In genomic region chr9:98234231-98234825, GRCh38 we compare ENCODE assay signal across 19 cellular contexts. TPM values are rescaled to one million over a fixed set of nuclear protein-coding genes. Genes with fewer than 3 reads are reported as not detected.
DNase-seq lines count a peak whose midpoint lies in the region; ATAC-seq and TF ChIP-seq lines count a peak whose summit lies in the region.
"Had no signal": no experiment of that assay in that cellular context is flagged by ENCODE, and none has a peak within 500 bp of the region (broad histone marks: within the 10 kb centered on the region; RNA-seq: fewer than 3 reads in every experiment).

No MANE protein-coding gene starts in this region.

- H3K4me2 ChIP-seq in mammary epithelial cell (ENCODE audit: insufficient read depth, low read depth, low read length) (no peak overlapping the region), SK-N-SH (no peak overlapping the region)

- H3K27ac Mint-ChIP-seq in MCF 10A (ENCODE audit: low read depth, unreplicated experiment): peak overlapping the region; percentile 89
- H3K27ac Mint-ChIP-seq: activated CD8-positive, alpha-beta T cell treated with anti-CD3 and anti-CD28 coated beads for 36 hours; effector memory CD8-positive, alpha-beta T cell had no signal

- H3F3A ChIP-seq in SK-N-SH (replicated peaks; ENCODE audit: insufficient read depth): peaks cover 9% of the 10 kb centered on the region

- H3K9me3 Mint-ChIP-seq in MCF 10A (ENCODE audit: unreplicated experiment): no peaks in the 10 kb centered on the region
- H3K9me3 Mint-ChIP-seq: activated CD8-positive, alpha-beta T cell treated with anti-CD3 and anti-CD28 coated beads for 36 hours; effector memory CD8-positive, alpha-beta T cell had no signal

- no peaks in the 10 kb centered on the region for H3K27me3 ChIP-seq in mammary epithelial cell (ENCODE audit: insufficient read depth, low read length)
- H3K27me3 ChIP-seq in WERI-Rb-1 (ENCODE audit: insufficient read depth, low read depth, severe bottlenecking): no peaks in the 10 kb centered on the region
- H3K27me3 ChIP-seq in upper lobe of right lung: no peaks in the 10 kb centered on the region
- no peaks in the 10 kb centered on the region for H3K27me3 ChIP-seq in SK-N-SH (ENCODE audit: insufficient read depth)

- CTCF ChIA-PET in MCF 10A (lab: Yijun Ruan, JAX) (interaction anchor here (0.6 to 1.4 kb wide), 8 partner anchors 11 to 483 kb away, joined by 3 to 7 read pairs (median 3); no protein-coding TSS in a partner anchor), mammary epithelial cell (lab: Charles Lee; ENCODE audit: low non-redundant PET) (no interaction called here), SK-N-SH (lab: Yijun Ruan, JAX) (interaction anchor here (0.6 to 2.8 kb wide), 7 partner anchors 18 to 115 kb away, joined by 3 to 10 read pairs (median 4); partner anchors contain the start of genes TBC1D2 and TRIM14)

- H2AFZ ChIP-seq in mammary epithelial cell (ENCODE audit: low read depth, low read length): no peak overlapping the region
- H2AFZ ChIP-seq in SK-N-SH (ENCODE audit: low read depth): no peak overlapping the region

- no peak overlapping the region for H3K4me3 ChIP-seq in mammary epithelial cell (replicated peaks in 1 of 3; ENCODE audit: insufficient read depth in 1 of 3, low read depth in 2 of 3, low read length in 3 of 3)
- no peak overlapping the region for H3K4me3 ChIP-seq in WERI-Rb-1 (ENCODE audit: low read depth, low read length)
- H3K4me3 ChIP-seq in upper lobe of right lung: no peak overlapping the region
- no peak overlapping the region for H3K4me3 ChIP-seq in SK-N-SH (ENCODE audit: low read depth in 2 of 2, low read length in 1 of 2)

- ATAC-seq in left colon (peak; percentile 40), upper lobe of right lung (no peak), Right ventricle myocardium inferior (no peak), GM21360 (IDR thresholded peaks at IDR 0.05; ENCODE audit: unreplicated experiment) (no peak)
- ATAC-seq: activated CD8-positive, alpha-beta T cell treated with anti-CD3 and anti-CD28 coated beads for 36 hours; effector memory CD8-positive, alpha-beta T cell; right cardiac atrium; SK-N-SH treated with all-trans-retinoic acid at 6 μM for 48 hours had no signal

- WGBS in mammary epithelial cell (ENCODE audit: low coverage, missing lambda C conversion rate): 75% methylated on average over 9 of the region's 9 CpGs
- 87% methylated on average over 9 of the region's 9 CpGs for WGBS in SK-N-SH (ENCODE audit: low lambda C conversion rate)

- no peaks in the 10 kb centered on the region for H3K27me3 Mint-ChIP-seq in MCF 10A (ENCODE audit: insufficient read depth, unreplicated experiment)
- H3K27me3 Mint-ChIP-seq: activated CD8-positive, alpha-beta T cell treated with anti-CD3 and anti-CD28 coated beads for 36 hours; effector memory CD8-positive, alpha-beta T cell had no signal

- H3K4me1 Mint-ChIP-seq in MCF 10A (ENCODE audit: insufficient read depth, unreplicated experiment): peaks cover 10% of the 10 kb centered on the region

- intact Hi-C loops in MCF 10A (cut with micrococcal nuclease): no loop called here
- intact Hi-C loops in mammary epithelial cell (cut with micrococcal nuclease): no loop called here
- intact Hi-C loops in left colon (cut with DNase I, micrococcal nuclease): no loop called here
- intact Hi-C loops in upper lobe of right lung (cut with DNase I): no loop called here
- intact Hi-C loops in Right ventricle myocardium inferior (cut with DNase I): no loop called here

- no peak for TF ChIP-seq EP300 in SK-N-SH (IDR thresholded peaks at IDR 0.05; ENCODE audit: borderline replicate concordance in 1 of 2, low read depth in 1 of 2, low read length in 1 of 2)

- dilution Hi-C loops in mammary epithelial cell (cut with HindIII; ENCODE audit: low sequenced_read_pairs): no loop called here

- H3K36me3 ChIP-seq in mammary epithelial cell (ENCODE audit: insufficient read depth, low read length) (peaks cover 59% of the 10 kb centered on the region), WERI-Rb-1 (peaks cover 11% of the 10 kb centered on the region), upper lobe of right lung (peaks cover 64% of the 10 kb centered on the region), SK-N-SH (replicated peaks in 1 of 2; ENCODE audit: control insufficient read depth in 1 of 2, insufficient read depth in 2 of 2, low read length in 1 of 2) (peaks cover 0 to 10% of the 10 kb centered on the region in 2 experiments)

- in situ Hi-C loops in mammary epithelial cell (cut with MboI; ENCODE audit: low sequenced_read_pairs in 2 of 2): loop anchor here in 1 of 2 donors (25.0 kb wide), 1 partner anchor 222 kb away; no protein-coding TSS in a partner anchor

- H3K9me3 ChIP-seq in mammary epithelial cell (replicated peaks; ENCODE audit: insufficient read depth, low read length) (no peaks in the 10 kb centered on the region), WERI-Rb-1 (ENCODE audit: severe bottlenecking) (no peaks in the 10 kb centered on the region), upper lobe of right lung (no peaks in the 10 kb centered on the region), SK-N-SH (no peaks in the 10 kb centered on the region)

- BruUV-seq in MCF 10A (replicated peaks; lab: Mats Ljungman, UMichigan) (no TSS peak), mammary epithelial cell (replicated peaks; lab: Mats Ljungman, UMichigan) (no TSS peak)

- H3K9ac ChIP-seq in mammary epithelial cell (ENCODE audit: insufficient read depth, low read length) (no peak overlapping the region), SK-N-SH (no peak overlapping the region)

- peaks cover 76% of the 10 kb centered on the region for H3K36me3 Mint-ChIP-seq in MCF 10A (ENCODE audit: insufficient read depth, unreplicated experiment)

- DNase-seq in MCF 10A (ENCODE audit: unreplicated experiment): no peak
- DNase-seq in mammary epithelial cell: no peak
- no peak for DNase-seq in WERI-Rb-1
- DNase-seq in left colon: no peak
- DNase-seq in upper lobe of right lung: peak; percentile 16
- no peak for DNase-seq in Right ventricle myocardium inferior (ENCODE audit: missing footprints)
- DNase-seq in SK-N-SH: no peak
- DNase-seq: activated CD8-positive, alpha-beta T cell treated with anti-CD3 and anti-CD28 coated beads for 36 hours; C1 segment of cervical spinal cord; caudate nucleus; DMS 273 treated with DMSO at 0.1 percent for 48 hours; effector memory CD8-positive, alpha-beta T cell; islet precursor cell; NCI-H187 treated with DMSO at 0.1 percent for 48 hours; NCI-H510A; OCI-M1; right cardiac atrium had no signal

- POLR2A ChIA-PET in MCF 10A (lab: Yijun Ruan, JAX): interaction anchor here (0.9 to 2.3 kb wide), 5 partner anchors 10 to 23 kb away, joined by 5 to 14 read pairs (median 9); no protein-coding TSS in a partner anchor
- POLR2A ChIA-PET in SK-N-SH (lab: Yijun Ruan, JAX): no interaction called here

- no peak overlapping the region for H3K27ac ChIP-seq in mammary epithelial cell (ENCODE audit: insufficient read depth, low read depth, low read length)
- no peak overlapping the region for H3K27ac ChIP-seq in WERI-Rb-1
- H3K27ac ChIP-seq in upper lobe of right lung: no peak overlapping the region
- H3K27ac ChIP-seq in SK-N-SH (ENCODE audit: low read depth in 2 of 2, low read length in 1 of 2): no peak overlapping the region

- H3K79me2 ChIP-seq in mammary epithelial cell (ENCODE audit: insufficient read depth, low read length) (peaks cover 58% of the 10 kb centered on the region), SK-N-SH (ENCODE audit: insufficient read depth) (no peaks in the 10 kb centered on the region; the same call in 1 of the 2 replicates)

- no peak for TF ChIP-seq RAD21 in SK-N-SH (IDR thresholded peaks at IDR 0.05; ENCODE audit: low read length)

- H3K4me1 ChIP-seq in mammary epithelial cell (ENCODE audit: insufficient read depth, low read length) (peaks cover 7% of the 10 kb centered on the region), upper lobe of right lung (no peaks in the 10 kb centered on the region), SK-N-SH (ENCODE audit: control insufficient read depth in 1 of 2, insufficient read depth in 2 of 2, low read depth in 1 of 2, low read length in 1 of 2) (0 out of 4 replicates have a peak, but pooled peaks cover 0 to 10% of the 10 kb centered on the region in 2 experiments)

- no peak for TF ChIP-seq CTCF in MCF 10A (IDR thresholded peaks at IDR 0.05; ENCODE audit: unreplicated experiment)
- TF ChIP-seq CTCF in mammary epithelial cell (conservative IDR thresholded peaks at IDR 0.05 in 1 of 2, IDR thresholded peaks at IDR 0.05 in 1 of 2; ENCODE audit: extremely low read depth in 1 of 2, insufficient read depth in 1 of 2, low read depth in 1 of 2, low read length in 2 of 2): peak in 1 of 2 donors; percentile 13
- peak; percentile 50 for TF ChIP-seq CTCF in WERI-Rb-1 (IDR thresholded peaks at IDR 0.05; ENCODE audit: low read depth, low read length)
- TF ChIP-seq CTCF in upper lobe of right lung (IDR thresholded peaks at IDR 0.05): no peak
- no peak for TF ChIP-seq CTCF in SK-N-SH (IDR thresholded peaks at IDR 0.05)

- H4K20me1 ChIP-seq in mammary epithelial cell (ENCODE audit: insufficient read depth, low read length) (no peaks in the 10 kb centered on the region), SK-N-SH (ENCODE audit: insufficient read depth) (no peaks in the 10 kb centered on the region)

- no peak overlapping the region for H3K4me3 Mint-ChIP-seq in MCF 10A (ENCODE audit: unreplicated experiment)
- H3K4me3 Mint-ChIP-seq: activated CD8-positive, alpha-beta T cell treated with anti-CD3 and anti-CD28 coated beads for 36 hours; effector memory CD8-positive, alpha-beta T cell had no signal

- no peaks in the 10 kb centered on the region for H3K9me2 ChIP-seq in SK-N-SH

TF ChIP-seq in SK-N-SH, 30 proteins besides CTCF, POLR2A, EP300 and RAD21 (continues in another document):
- no peak for TF ChIP-seq FOSL2 (IDR thresholded peaks at IDR 0.05; ENCODE audit: borderline replicate concordance, low read depth)
- no peak for TF ChIP-seq TEAD4 (IDR thresholded peaks at IDR 0.05; ENCODE audit: borderline replicate concordance, insufficient read depth)
- no peak for TF ChIP-seq ELF1 (IDR thresholded peaks at IDR 0.05)
- TF ChIP-seq EZH2phosphoT487 (IDR thresholded peaks at IDR 0.05; ENCODE audit: borderline replicate concordance, low read depth): no peak
- TF ChIP-seq TCF12 (IDR thresholded peaks at IDR 0.05): no peak

RNA-seq across cellular contexts. Expression of gene TBC1D2, which starts 21.1 kb away (rescaled TPM):
- total RNA-seq in MCF 10A (2022) (58.4 and 62.7 TPM in 2 replicates), mammary epithelial cell (10 to 100 TPM; 86.7 to 98.2 TPM), left colon (10 to 100 TPM; 26.0 to 28.3 TPM), upper lobe of right lung (71.8 TPM), Right ventricle myocardium inferior (2.3 TPM)
- polyA plus RNA-seq in mammary epithelial cell (73.1 TPM), SK-N-SH (2012; rRNA removed) (5.1 and 5.6 TPM in 2 replicates)
- polyA minus RNA-seq in mammary epithelial cell: 68.2 TPM
- polyA plus RNA-seq in SK-N-SH (2012; cell fraction: cytosol; rRNA removed): 2.1 and 3.2 TPM in 2 replicates
- 9.4 and 10.6 TPM in 2 replicates for polyA plus RNA-seq in SK-N-SH (2012; cell fraction: nucleus; rRNA removed)

RNA-seq across cellular contexts. Expression of gene CORO2A, which starts 41.9 kb away (rescaled TPM):
- 3.4 and 3.9 TPM in 2 replicates for total RNA-seq in MCF 10A (2022)
- 10 to 100 TPM in 1 of 2 donors, 1 to 10 TPM in 1; 9.7 to 19.7 TPM for total RNA-seq in mammary epithelial cell
- 17.4 TPM for polyA plus RNA-seq in mammary epithelial cell
- 18.8 TPM for polyA minus RNA-seq in mammary epithelial cell
- total RNA-seq in left colon: 10 to 100 TPM; 56.5 to 70.4 TPM
- total RNA-seq in upper lobe of right lung: 20.0 TPM
- 0.60 TPM for total RNA-seq in Right ventricle myocardium inferior
- polyA plus RNA-seq in SK-N-SH (2012; rRNA removed): 2.3 and 2.7 TPM in 2 replicates
- polyA plus RNA-seq in SK-N-SH (2012; cell fraction: cytosol; rRNA removed): 1.7 and 2.1 TPM in 2 replicates
- polyA plus RNA-seq in SK-N-SH (2012; cell fraction: nucleus; rRNA removed): 1.6 and 2.0 TPM in 2 replicates
